Comparison of ENCODE assay signal across 34 cellular contexts in genomic region chr1:6251233-6251632, GRCh38. TPM values are rescaled to one million over a fixed set of nuclear protein-coding genes. Genes with fewer than 3 reads are reported as not detected.
"Had no signal": no experiment of that assay in that cellular context is flagged by ENCODE, and none has a peak within 500 bp of the region (broad histone marks: within the 10 kb centered on the region; RNA-seq: fewer than 3 reads in every experiment).

No MANE protein-coding gene starts in this region.

- H3K27ac Mint-ChIP-seq: activated B cell treated with CpG ODN at 0.5 μM for 24 hours; activated CD4-positive, alpha-beta memory T cell treated with anti-CD3 and anti-CD28 coated beads for 36 hours; activated naive CD4-positive, alpha-beta T cell treated with anti-CD3 and anti-CD28 coated beads, Interleukin-2, amount 10 ng/mL, durations not matched to agents 7 days and 5 days; activated naive CD8-positive, alpha-beta T cell; T-helper 1 cell treated with Interleukin-12 subunit alpha and Interleukin-12 subunit beta and Interleukin-4 antibody, amounts not matched to agents 30 μg/mL and 1 μg/mL, for 36 hours; T-helper 2 cell treated with Interferon-gamma antibody and Interleukin-4, amounts not matched to agents 5 μg/mL and 100 μg/mL, for 36 hours had no signal

- DNase-seq: activated B cell treated with CpG ODN at 0.5 μM for 24 hours; activated CD4-positive, alpha-beta memory T cell treated with anti-CD3 and anti-CD28 coated beads for 36 hours; activated CD4-positive, alpha-beta T cell treated with anti-CD3 and anti-CD28 coated beads for 4 hours; activated CD4-positive, alpha-beta T cell treated with anti-CD3 and anti-CD28 coated beads, Interleukin-2, amount 50 U/mL, for 1 hour; activated CD4-positive, CD25-positive, alpha-beta regulatory T cell treated with anti-CD3 and anti-CD28 coated beads, Interleukin-2, amount 50 U/mL, for 72 hours; activated CD8-positive, alpha-beta memory T cell treated with anti-CD3 and anti-CD28 coated beads, Interleukin-2, amount 50 U/mL, for 4 hours; activated effector memory CD4-positive, alpha-beta T cell treated with Interleukin-2 at 50 U/mL for 16 hours; activated naive CD4-positive, alpha-beta T cell treated with anti-CD3 and anti-CD28 coated beads, Interleukin-2, amount 10 ng/mL, durations not matched to agents 7 days and 5 days; activated T-cell treated with anti-CD3 and anti-CD28 coated beads, Interleukin-2, amount 50 U/mL, for 48 hours; amygdala; body of pancreas; Kasumi-1; KG1; MG63; NCI-H1048; NCI-H1105 treated with DMSO at 0.1 percent for 48 hours; NCI-H1436; NCI-H1694; NCI-H2029; NCI-H345; NCI-H524 treated with DMSO at 0.1 percent for 48 hours; SHP77 treated with DMSO at 0.1 percent for 48 hours; SK-N-SH had no signal

- H3K36me3 Mint-ChIP-seq: activated naive CD4-positive, alpha-beta T cell treated with anti-CD3 and anti-CD28 coated beads, Interleukin-2, amount 10 ng/mL, durations not matched to agents 7 days and 5 days; activated naive CD8-positive, alpha-beta T cell had no signal

- H3K9me3 ChIP-seq: body of pancreas, breast epithelium, MG63, SJSA1, SK-N-SH had no signal

- H3K9ac ChIP-seq: SK-N-SH had no signal

- H3K4me1 ChIP-seq: breast epithelium had no signal

- H3K9me3 Mint-ChIP-seq: activated B cell treated with CpG ODN at 0.5 μM for 24 hours; activated CD4-positive, alpha-beta memory T cell treated with anti-CD3 and anti-CD28 coated beads for 36 hours; activated naive CD4-positive, alpha-beta T cell treated with anti-CD3 and anti-CD28 coated beads, Interleukin-2, amount 10 ng/mL, durations not matched to agents 7 days and 5 days; T-helper 1 cell treated with Interleukin-12 subunit alpha and Interleukin-12 subunit beta and Interleukin-4 antibody, amounts not matched to agents 30 μg/mL and 1 μg/mL, for 36 hours; T-helper 2 cell treated with Interferon-gamma antibody and Interleukin-4, amounts not matched to agents 5 μg/mL and 100 μg/mL, for 36 hours had no signal

- H3K27ac ChIP-seq: body of pancreas, breast epithelium, SJSA1 had no signal

- ATAC-seq: body of pancreas, Panc1 had no signal

- FAIRE-seq: astrocyte had no signal

- H3K4me3 ChIP-seq: body of pancreas, breast epithelium, MG63, SJSA1 had no signal

- H3K36me3 ChIP-seq: breast epithelium, MG63, SJSA1 had no signal

- H3K4me2 ChIP-seq: SK-N-SH had no signal

- H3K4me3 Mint-ChIP-seq: activated B cell treated with CpG ODN at 0.5 μM for 24 hours; activated CD4-positive, alpha-beta memory T cell treated with anti-CD3 and anti-CD28 coated beads for 36 hours; activated naive CD4-positive, alpha-beta T cell treated with anti-CD3 and anti-CD28 coated beads, Interleukin-2, amount 10 ng/mL, durations not matched to agents 7 days and 5 days; activated naive CD8-positive, alpha-beta T cell; T-helper 1 cell treated with Interleukin-12 subunit alpha and Interleukin-12 subunit beta and Interleukin-4 antibody, amounts not matched to agents 30 μg/mL and 1 μg/mL, for 36 hours; T-helper 2 cell treated with Interferon-gamma antibody and Interleukin-4, amounts not matched to agents 5 μg/mL and 100 μg/mL, for 36 hours had no signal

RNA-seq across cellular contexts. Expression of gene HES3, which starts 7.3 kb away (rescaled TPM):
- total RNA-seq: activated B cell treated with CpG ODN at 0.5 μM for 24 hours; activated CD4-positive, alpha-beta memory T cell treated with anti-CD3 and anti-CD28 coated beads for 36 hours; astrocyte; body of pancreas; breast epithelium; cardiac septum; NCI-H460; RPMI7951; SJSA1 had no signal
- polyA plus RNA-seq: adipose tissue, SK-N-SH had no signal
